Comparison of ENCODE assay signal across 18 cellular contexts in genomic region chr2:10647886-10648605, GRCh38. TPM values are rescaled to one million over a fixed set of nuclear protein-coding genes. Genes with fewer than 3 reads are reported as not detected.
DNase-seq lines count a peak whose midpoint lies in the region; ATAC-seq and TF ChIP-seq lines count a peak whose summit lies in the region.
"Had no signal": no experiment of that assay in that cellular context is flagged by ENCODE, and none has a peak within 500 bp of the region (broad histone marks: within the 10 kb centered on the region; RNA-seq: fewer than 3 reads in every experiment).

No MANE protein-coding gene starts in this region.

- DNase-seq in G401 (ENCODE audit: low spot score) (peak; percentile 81), NCI-H1694 treated with DMSO at 0.1 percent for 48 hours (lab: John Stamatoyannopoulos, UW) (peak; percentile 36), cerebellar nuclear complex (lab: John Stamatoyannopoulos, UW) (peak; percentile 11 to 37), heart right ventricle (no peak), RPMI8226 (no peak), D341Med (ENCODE audit: low spot score) (no peak), PC-3 (no peak)
- DNase-seq: AML-193; Calu3; CD4-positive, alpha-beta T cell; DMS79; GM23248; NCI-H1048; NCI-H146; NCI-H510A; NCI-H82 had no signal

- 81 to 83% methylated on average over 12 of the region's 12 CpGs for WGBS in heart right ventricle, 2 donors

- H3K27ac ChIP-seq in heart right ventricle: peak overlapping the region in 5 of 10 donors; percentile 26 to 46 (median 32)
- no peak overlapping the region for H3K27ac ChIP-seq in PC-3 (ENCODE audit: low read length)
- H3K27ac ChIP-seq: GM23248, HL-60 had no signal

- H3K4me1 ChIP-seq in heart right ventricle (peaks cover 0 to 13% (median 0%) of the 10 kb centered on the region in 9 donors), PC-3 (ENCODE audit: insufficient read depth, low read length) (peaks cover 10% of the 10 kb centered on the region)

- in situ Hi-C loops in G401 (cut with HindIII; ENCODE audit: low sequenced_read_pairs): no loop called here

- TF ChIP-seq CTCF in heart right ventricle (IDR thresholded peaks at IDR 0.05): no peak
- no peak for TF ChIP-seq CTCF in PC-3 (conservative IDR thresholded peaks at IDR 0.05; ENCODE audit: low read depth, low read length)

- no peak overlapping the region for H3K4me2 ChIP-seq in PC-3 (ENCODE audit: low read length)

- no peak overlapping the region for H3K9ac ChIP-seq in PC-3 (ENCODE audit: low read length)
- H3K9ac ChIP-seq: GM23248 had no signal

- no TSS peak for BruUV-seq in PC-3 (replicated peaks; lab: Mats Ljungman, UMichigan)

- no peaks in the 10 kb centered on the region for H3K9me2 ChIP-seq in PC-3 (replicated peaks; ENCODE audit: low read length)

- H3K36me3 ChIP-seq in heart right ventricle: peaks cover 0 to 89% (median 31%) of the 10 kb centered on the region in 9 donors
- H3K36me3 ChIP-seq in PC-3 (ENCODE audit: low read depth, low read length): peaks cover 67% of the 10 kb centered on the region

- POLR2A ChIA-PET in PC-3 (lab: Charles Lee; ENCODE audit: unreplicated experiment): no interaction called here

- no peaks in the 10 kb centered on the region for H3K27me3 ChIP-seq in heart right ventricle
- no peaks in the 10 kb centered on the region for H3K27me3 ChIP-seq in PC-3 (ENCODE audit: low read length)

- no peak overlapping the region for H2AFZ ChIP-seq in PC-3 (ENCODE audit: low read length)
- H2AFZ ChIP-seq: GM23248 had no signal

- intact Hi-C loops in heart right ventricle (cut with DNase I): loop anchor here in 1 of 10 donors (5.0 kb wide), 1 partner anchor 196 kb away; no protein-coding TSS in a partner anchor
- intact Hi-C loops in PC-3 (cut with micrococcal nuclease): no loop called here

- ATAC-seq in heart right ventricle (peak in 7 of 8 donors; percentile 38 to 76 (median 57)), HG03025 (IDR thresholded peaks at IDR 0.05; ENCODE audit: low FRiP score, unreplicated experiment) (no peak), PC-3 (no peak)

- CTCF ChIA-PET in PC-3 (lab: Charles Lee): no interaction called here

- H3K4me3 ChIP-seq in heart right ventricle (no peak overlapping the region), PC-3 (ENCODE audit: low read length) (no peak overlapping the region)
- H3K4me3 ChIP-seq: GM23248 had no signal

- H3K79me2 ChIP-seq in PC-3 (ENCODE audit: low read length): peaks cover 16% of the 10 kb centered on the region

- no peaks in the 10 kb centered on the region for H3F3A ChIP-seq in PC-3 (ENCODE audit: low read length, unreplicated experiment)

- no peaks in the 10 kb centered on the region for H4K20me1 ChIP-seq in PC-3 (ENCODE audit: low read length)

- no peaks in the 10 kb centered on the region for H3K9me3 ChIP-seq in heart right ventricle
- H3K9me3 ChIP-seq in PC-3 (ENCODE audit: low read length): no peaks in the 10 kb centered on the region

RNA-seq across cellular contexts. Expression of gene NOL10, which starts 41.7 kb away (rescaled TPM):
- total RNA-seq in G401 (2014; rRNA removed; shearing (Covaris generic)): 36.1 and 60.6 TPM in 2 replicates
- 10 to 100 TPM; 15.0 to 21.0 (median 19.2) TPM for total RNA-seq in heart right ventricle
- polyA plus RNA-seq in heart right ventricle: 10 to 100 TPM in 1 of 2 donors, 1 to 10 TPM in 1; 6.9 to 11.3 TPM
- total RNA-seq in PC-3 (2014; rRNA removed): 32.9 and 51.1 TPM in 2 replicates

Comparison
In these comparisons a context has a peak if more than half of its experiments do, and no peak if none do; other contexts are left out.
1. DNase-seq: peak in G401 (single experiment), NCI-H1694 treated with DMSO at 0.1 percent for 48 hours (single experiment) and cerebellar nuclear complex (2 of 2); none in heart right ventricle (0 of 2), RPMI8226 (single experiment), D341Med (single experiment) and PC-3 (single experiment).
2. ATAC-seq: peak in heart right ventricle (7 of 8); none in HG03025 (single experiment) and PC-3 (single experiment).